In genomic region chr3:134623615-134624245, GRCh38 we compare ENCODE assay signal across 1 cellular context.
TF ChIP-seq lines count a peak whose summit lies in the region.

No MANE protein-coding gene starts in this region.

TF ChIP-seq in WTC11, 78 proteins besides CTCF, POLR2A, EP300 and RAD21 (continued from another document):
- TF ChIP-seq ZNF317 (CRISPR knock-in tag; IDR thresholded peaks at IDR 0.05; ENCODE audit: borderline replicate concordance, low read depth) (no peak), CBFB (CRISPR knock-in tag; IDR thresholded peaks at IDR 0.05; ENCODE audit: low read depth) (no peak), TP53 (CRISPR knock-in tag; IDR thresholded peaks at IDR 0.05) (no peak), SOX15 (CRISPR knock-in tag; IDR thresholded peaks at IDR 0.05) (no peak), GRHL2 (CRISPR knock-in tag; IDR thresholded peaks at IDR 0.05; ENCODE audit: insufficient replicate concordance, severe bottlenecking) (no peak), NR2C2 (CRISPR knock-in tag; IDR thresholded peaks at IDR 0.05) (no peak), ZNF138 (CRISPR knock-in tag; conservative IDR thresholded peaks at IDR 0.05) (no peak)
